In genomic region chr3:51934139-51934850, GRCh38 we compare ENCODE assay signal across 2 cellular contexts.
TF ChIP-seq lines count a peak whose summit lies in the region.

No MANE protein-coding gene starts in this region.

TF ChIP-seq in SK-N-SH, 30 proteins besides CTCF, POLR2A, EP300 and RAD21 (continued from another document):
- peak; percentile 86 for TF ChIP-seq REST (IDR thresholded peaks at IDR 0.05; ENCODE audit: low read depth, low read length)
TF ChIP-seq in SK-N-SH: peak in this region for 1.

TF ChIP-seq in SK-N-SH treated with all-trans-retinoic acid at 6 μM for 48 hours, 23 proteins besides CTCF, POLR2A, EP300 and RAD21 (continued from another document):
- TF ChIP-seq TSHZ2 (CRISPR knock-in tag; IDR thresholded peaks at IDR 0.05), result no peak
- TF ChIP-seq CREB5 (CRISPR knock-in tag; IDR thresholded peaks at IDR 0.05; ENCODE audit: low read depth), result no peak
- no peak for TF ChIP-seq ZC3H10 (CRISPR knock-in tag; IDR thresholded peaks at IDR 0.05)
- no peak for TF ChIP-seq ZNF70 (CRISPR knock-in tag; IDR thresholded peaks at IDR 0.05)
- TF ChIP-seq CSRNP3 (CRISPR knock-in tag; IDR thresholded peaks at IDR 0.05), result no peak
- TF ChIP-seq TCF4 (CRISPR knock-in tag; IDR thresholded peaks at IDR 0.05; ENCODE audit: borderline replicate concordance), result no peak
